In the genomic region with DNA sequence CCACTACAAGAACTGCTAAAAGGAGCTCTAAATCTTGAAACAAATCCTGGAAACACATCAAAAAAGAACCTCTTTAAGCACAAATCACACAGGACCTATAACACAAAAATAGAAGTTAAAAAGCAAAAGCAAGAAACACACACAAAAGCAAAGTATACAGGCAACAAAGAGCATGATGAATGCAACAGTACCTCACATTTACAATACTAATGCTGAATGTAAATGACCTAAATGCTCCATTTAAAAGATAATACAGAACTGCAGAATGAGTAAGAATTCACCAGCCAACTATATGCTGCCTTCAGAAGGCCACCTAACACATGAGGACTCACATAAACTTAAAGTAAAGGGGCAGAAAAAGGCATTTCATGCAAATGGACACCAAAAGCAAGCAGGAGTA, we compare ENCODE assay signal across 6 cellular contexts.
DNase-seq lines count a peak whose midpoint lies in the region; ATAC-seq and TF ChIP-seq lines count a peak whose summit lies in the region.
"Not testable (repeated sequence)": the region's sequence is repeated elsewhere in the genome, so short reads cannot be mapped to it uniquely, and the experiment has no call there.

No MANE protein-coding gene starts in this region.

- H3K4me2 ChIP-seq in mesendoderm (ENCODE audit: low read length) = not testable (repeated sequence)

- not testable (repeated sequence) for H3K18ac ChIP-seq in mesendoderm (ENCODE audit: low read length)

- not testable (repeated sequence) for H3K9me3 Mint-ChIP-seq in CD8-positive, alpha-beta T cell
- H3K9me3 Mint-ChIP-seq in WTC11 = peaks cover 20% of the 10 kb centered on the region
- peaks cover 11% of the 10 kb centered on the region for H3K9me3 Mint-ChIP-seq in activated naive CD8-positive, alpha-beta T cell (ENCODE audit: low read depth)
- peaks cover 28% of the 10 kb centered on the region for H3K9me3 Mint-ChIP-seq in endodermal cell

- H3K4ac ChIP-seq in mesendoderm (ENCODE audit: low read depth, low read length) = not testable (repeated sequence)

- H3K36me3 Mint-ChIP-seq in CD8-positive, alpha-beta T cell; WTC11; activated naive CD8-positive, alpha-beta T cell; endodermal cell (ENCODE audit: low read depth): not testable (repeated sequence)

- H3K27me3 Mint-ChIP-seq in CD8-positive, alpha-beta T cell (ENCODE audit: low read depth); WTC11 (ENCODE audit: low read depth); activated naive CD8-positive, alpha-beta T cell; endodermal cell (ENCODE audit: insufficient read depth): not testable (repeated sequence)

- not testable (repeated sequence) for H3K27me3 ChIP-seq in CD8-positive, alpha-beta T cell (ENCODE audit: insufficient read depth, low read length); HUES6 (ENCODE audit: control insufficient read depth, insufficient read depth, low read length); endodermal cell (ENCODE audit: control insufficient read depth, insufficient read depth, low read length, poor library complexity, severe bottlenecking); mesendoderm (ENCODE audit: insufficient read depth, low read length, poor library complexity)

- not testable (repeated sequence) for TF ChIP-seq CTCF in CD8-positive, alpha-beta T cell (IDR thresholded peaks at IDR 0.05); WTC11 (IDR thresholded peaks at IDR 0.05); endodermal cell (conservative IDR thresholded peaks at IDR 0.05)

- H3K27ac Mint-ChIP-seq in CD8-positive, alpha-beta T cell = peak overlapping the region; percentile 15
- H3K27ac Mint-ChIP-seq in WTC11 = peak overlapping the region; percentile 96
- not testable (repeated sequence) for H3K27ac Mint-ChIP-seq in activated naive CD8-positive, alpha-beta T cell
- peak overlapping the region; percentile 83 for H3K27ac Mint-ChIP-seq in endodermal cell

- intact Hi-C loops in CD8-positive, alpha-beta T cell (cut with DNase I, micrococcal nuclease) = not testable (repeated sequence)

- H3K4me3 ChIP-seq in CD8-positive, alpha-beta T cell (ENCODE audit: low read depth, low read length); HUES6 (ENCODE audit: low read depth, low read length); endodermal cell (ENCODE audit: low read length); mesendoderm (ENCODE audit: low read length): not testable (repeated sequence)

- POLR2A ChIA-PET in CD8-positive, alpha-beta T cell (lab: Charles Lee) = interaction anchor here (0.7 kb wide), 1 partner anchor 16 kb away, joined by 3 read pairs; no protein-coding TSS in a partner anchor
- POLR2A ChIA-PET in WTC11 (lab: Charles Lee) = not testable (repeated sequence)

- H3K23ac ChIP-seq in mesendoderm (ENCODE audit: low read length) = not testable (repeated sequence)

- H2BK120ac ChIP-seq in mesendoderm (ENCODE audit: low read depth, low read length) = not testable (repeated sequence)

- not testable (repeated sequence) for H3K4me3 Mint-ChIP-seq in CD8-positive, alpha-beta T cell; endodermal cell
- H3K4me3 Mint-ChIP-seq in WTC11 = peak overlapping the region; percentile 46
- H3K4me3 Mint-ChIP-seq in activated naive CD8-positive, alpha-beta T cell = peak overlapping the region; percentile 10

- H3K56ac ChIP-seq in mesendoderm (ENCODE audit: low read length) = peak overlapping the region; percentile 52

- H3K79me1 ChIP-seq in mesendoderm (ENCODE audit: low read length) = not testable (repeated sequence)

- not testable (repeated sequence) for H2AK5ac ChIP-seq in mesendoderm (ENCODE audit: low read length)

- H3K9ac ChIP-seq in HUES6 (ENCODE audit: low read length); endodermal cell (ENCODE audit: extremely low read depth, low read length, poor library complexity, severe bottlenecking); mesendoderm (ENCODE audit: low read length): not testable (repeated sequence)

- not testable (repeated sequence) for ATAC-seq in CD8-positive, alpha-beta T cell
- ATAC-seq in WTC11 = peak; percentile 45

- H3K9me3 ChIP-seq in CD8-positive, alpha-beta T cell (ENCODE audit: low read length); HUES6 (ENCODE audit: control insufficient read depth, insufficient read depth, low read depth, low read length): not testable (repeated sequence)
- peaks cover 25% of the 10 kb centered on the region for H3K9me3 ChIP-seq in endodermal cell (ENCODE audit: control insufficient read depth, low read length)

- peaks cover 19% of the 10 kb centered on the region for H3K4me1 ChIP-seq in CD8-positive, alpha-beta T cell (ENCODE audit: insufficient read depth, low read length)
- H3K4me1 ChIP-seq in HUES6 (ENCODE audit: control insufficient read depth, insufficient read depth, low read length) (peaks cover 38% of the 10 kb centered on the region), endodermal cell (ENCODE audit: control insufficient read depth, insufficient read depth, low read length) (peaks cover 11% of the 10 kb centered on the region)
- H3K4me1 ChIP-seq in mesendoderm (ENCODE audit: control insufficient read depth, low read depth, low read length) = not testable (repeated sequence)

- not testable (repeated sequence) for H4K8ac ChIP-seq in mesendoderm (ENCODE audit: low read depth, low read length)

- not testable (repeated sequence) for DNase-seq in CD8-positive, alpha-beta T cell; WTC11 (ENCODE audit: low spot score); endodermal cell; mesendoderm

- CTCF ChIA-PET in CD8-positive, alpha-beta T cell (lab: Charles Lee) = interaction anchor here (0.8 to 2.2 kb wide), 3 partner anchors 12 to 353 kb away, joined by 3 to 6 read pairs (median 3); no protein-coding TSS in a partner anchor
- CTCF ChIA-PET in WTC11 (lab: Charles Lee) = not testable (repeated sequence)

- H3K79me2 ChIP-seq in mesendoderm (ENCODE audit: control insufficient read depth, insufficient read depth, low read length) = not testable (repeated sequence)

- H2BK5ac ChIP-seq in mesendoderm (ENCODE audit: low read length) = peak overlapping the region; percentile 87

- not testable (repeated sequence) for H3K27ac ChIP-seq in CD8-positive, alpha-beta T cell (ENCODE audit: low read depth, low read length); endodermal cell (ENCODE audit: low read depth, low read length); mesendoderm (ENCODE audit: low read depth, low read length)
- H3K27ac ChIP-seq in HUES6 (ENCODE audit: low read depth, low read length) = peak overlapping the region; percentile 74

- not testable (repeated sequence) for H2BK15ac ChIP-seq in mesendoderm (replicated peaks; ENCODE audit: low read depth)

- H3K36me3 ChIP-seq in CD8-positive, alpha-beta T cell (ENCODE audit: insufficient read depth, low read length); HUES6 (ENCODE audit: control insufficient read depth, insufficient read depth, low read length); endodermal cell (ENCODE audit: control insufficient read depth, insufficient read depth, low read length); mesendoderm (ENCODE audit: control insufficient read depth, insufficient read depth, low read length): not testable (repeated sequence)

- H4K5ac ChIP-seq in mesendoderm (ENCODE audit: low read length) = not testable (repeated sequence)

- H3K4me1 Mint-ChIP-seq in CD8-positive, alpha-beta T cell (ENCODE audit: low read depth) = peaks cover 38% of the 10 kb centered on the region
- H3K4me1 Mint-ChIP-seq in WTC11 = peaks cover 51% of the 10 kb centered on the region
- peaks cover 33% of the 10 kb centered on the region for H3K4me1 Mint-ChIP-seq in activated naive CD8-positive, alpha-beta T cell (ENCODE audit: low read depth)
- peaks cover 52% of the 10 kb centered on the region for H3K4me1 Mint-ChIP-seq in endodermal cell
